Comparison of ENCODE assay signal across 8 cellular contexts in genomic region chr13:100673376-100673830, GRCh38. TPM values are rescaled to one million over a fixed set of nuclear protein-coding genes. Genes with fewer than 3 reads are reported as not detected.
DNase-seq lines count a peak whose midpoint lies in the region; ATAC-seq and TF ChIP-seq lines count a peak whose summit lies in the region.

No MANE protein-coding gene starts in this region.

- H3K36me3 ChIP-seq in left lung (peaks cover 0 to 16% of the 10 kb centered on the region in 2 donors), thyroid gland (peaks cover 0 to 2% of the 10 kb centered on the region in 2 donors)

- no peaks in the 10 kb centered on the region for H3K9me3 ChIP-seq in left lung
- no peaks in the 10 kb centered on the region for H3K9me3 ChIP-seq in thyroid gland

- ATAC-seq in left lung (no peak), GM19452 (IDR thresholded peaks at IDR 0.05; ENCODE audit: unreplicated experiment) (no peak)

- peak overlapping the region; percentile 77 to 82 for H3K27ac ChIP-seq in left lung
- H3K27ac ChIP-seq in thyroid gland = peak overlapping the region in 1 of 3 donors; percentile 32

- H3K4me3 ChIP-seq in AG10803 (ENCODE audit: low read length) (peak overlapping the region; percentile 66), HFF-Myc (replicated peaks; ENCODE audit: low read depth, low read length) (peak overlapping the region; percentile 58), astrocyte of the spinal cord (ENCODE audit: low read depth, low read length) (peak overlapping the region; percentile 50), left lung (peak overlapping the region; percentile 24 to 70), thyroid gland (replicated peaks in 1 of 3) (peak overlapping the region; percentile 5 to 33 (median 28)), lower leg skin (ENCODE audit: low read depth, poor library complexity, severe bottlenecking) (no peak overlapping the region)

- H3K27me3 ChIP-seq in left lung = peaks cover 0 to 15% of the 10 kb centered on the region in 2 donors
- no peaks in the 10 kb centered on the region for H3K27me3 ChIP-seq in thyroid gland

- no peak for TF ChIP-seq CTCF in AG10803 (conservative IDR thresholded peaks at IDR 0.05; ENCODE audit: low read length)
- TF ChIP-seq CTCF in HFF-Myc (IDR thresholded peaks at IDR 0.05; ENCODE audit: low read depth, low read length, missing control alignments) = no peak
- no peak for TF ChIP-seq CTCF in astrocyte of the spinal cord (IDR thresholded peaks at IDR 0.05; ENCODE audit: low read depth, low read length)
- no peak for TF ChIP-seq CTCF in left lung (IDR thresholded peaks at IDR 0.05)
- no peak for TF ChIP-seq CTCF in thyroid gland (IDR thresholded peaks at IDR 0.05)
- no peak for TF ChIP-seq CTCF in lower leg skin (IDR thresholded peaks at IDR 0.05)

- in situ Hi-C loops in astrocyte of the spinal cord (cut with HindIII; ENCODE audit: low sequenced_read_pairs) = no loop called here

- H3K4me1 ChIP-seq in left lung (peaks cover 6 to 16% of the 10 kb centered on the region in 2 donors), thyroid gland (peaks cover 7% of the 10 kb centered on the region in 2 donors)

- intact Hi-C loops in left lung (cut with DNase I) = no loop called here
- intact Hi-C loops in thyroid gland (cut with DNase I) = no loop called here
- intact Hi-C loops in lower leg skin (cut with DNase I; ENCODE audit: low total_unique reads) = no loop called here

- no peak for DNase-seq in AG10803 (ENCODE audit: low read depth)
- DNase-seq in HFF-Myc (ENCODE audit: extremely low read depth, low read depth) = no peak
- DNase-seq in astrocyte of the spinal cord (ENCODE audit: low read depth, low spot score) = no peak
- no peak for DNase-seq in left lung
- DNase-seq in thyroid gland = no peak
- no peak for DNase-seq in lower leg skin (ENCODE audit: low spot score in 2 of 2)
- no peak for DNase-seq in HCEC 1CT

- WGBS in thyroid gland, 2 donors = 38 to 45% methylated on average over 11 to 13 of the region's 13 CpGs
- WGBS in lower leg skin, 2 donors = 27 to 32% methylated on average over 13 of the region's 13 CpGs

- TF ChIP-seq POLR2A in thyroid gland (IDR thresholded peaks at IDR 0.05) (no peak), lower leg skin (IDR thresholded peaks at IDR 0.05) (no peak)

RNA-seq across cellular contexts. Expression of gene TMTC4, which starts 1.2 kb away (rescaled TPM):
- total RNA-seq in left lung (10 to 100 TPM; 13.7 to 17.0 TPM), thyroid gland (10 to 100 TPM; 15.1 to 21.3 (median 18.4) TPM), lower leg skin (10 to 100 TPM in 3 of 4 donors, 1 to 10 TPM in 1; 8.8 to 13.2 (median 11.1) TPM)
